Comparison of ENCODE assay signal across 8 cellular contexts in genomic region chr1:66924756-66925557, GRCh38. TPM values are rescaled to one million over a fixed set of nuclear protein-coding genes. Genes with fewer than 3 reads are reported as not detected.
DNase-seq lines count a peak whose midpoint lies in the region; ATAC-seq and TF ChIP-seq lines count a peak whose summit lies in the region.

Gene DNAI4, minus strand, starts transcription at chr1:66924856. Its CDS starts 25 bp downstream, at chr1:66924831.
Gene MIER1, plus strand, starts transcription at chr1:66924990. Its CDS starts 39 bp downstream, at chr1:66925029.

- no peaks in the 10 kb centered on the region for H3K9me3 ChIP-seq in mucosa of descending colon

- DNase-seq in DMS53 (lab: John Stamatoyannopoulos, UW) (peak; percentile 100), OCI-M2 (lab: John Stamatoyannopoulos, UW; ENCODE audit: unreplicated experiment) (peak; percentile 77), epithelial cell of prostate (ENCODE audit: low read depth, low spot score) (peak; percentile 90), mucosa of descending colon (peak; percentile 96 to 99 (median 99))
- peak; percentile 95 for DNase-seq in activated T-cell treated with anti-CD3 and anti-CD28 coated beads, Interleukin-2, amount 50 U/mL, for 1 hour
- DNase-seq in stimulated activated CD8-positive, alpha-beta memory T cell treated with anti-CD3 and anti-CD28 coated beads, Interleukin-4, amount 100 ng/mL, for 1 hour (ENCODE audit: low read depth in 2 of 2, low spot score in 1 of 2): peak; percentile 88 to 93

- ATAC-seq in GM21619 (IDR thresholded peaks at IDR 0.05; ENCODE audit: unreplicated experiment) (peak; percentile 93), mucosa of descending colon (peak; percentile 91)

- TF ChIP-seq RAD21 in Ishikawa (IDR thresholded peaks at IDR 0.05; ENCODE audit: low read depth): no peak

- peak within 1 kb of the TSS; percentile 56 for H3K4me3 ChIP-seq in mucosa of descending colon

- TF ChIP-seq CTCF in mucosa of descending colon (IDR thresholded peaks at IDR 0.05): no peak

- peaks cover 45% of the 10 kb centered on the region for H3K4me1 ChIP-seq in mucosa of descending colon (ENCODE audit: low read depth)

- peaks cover 2% of the 10 kb centered on the region for H3K36me3 ChIP-seq in mucosa of descending colon (ENCODE audit: low read depth)

- intact Hi-C loops in mucosa of descending colon (cut with DNase I, micrococcal nuclease): no loop called here

- peak within 1 kb of the TSS; percentile 88 for H3K27ac ChIP-seq in epithelial cell of prostate

- TF ChIP-seq EP300 in Ishikawa (IDR thresholded peaks at IDR 0.05; ENCODE audit: borderline replicate concordance): peak; percentile 47; the same call in 1 of the 2 replicates

TF ChIP-seq in Ishikawa, 13 proteins besides CTCF, POLR2A, EP300 and RAD21:
- TF ChIP-seq EGR1 (IDR thresholded peaks at IDR 0.05): no peak; the same call in 1 of the 2 replicates
- TF ChIP-seq MAX (IDR thresholded peaks at IDR 0.05): peak; percentile 67
- TF ChIP-seq YY1 (IDR thresholded peaks at IDR 0.05; ENCODE audit: low read depth): peak; percentile 67; the same call in 1 of the 2 replicates
- peak; percentile 63 for TF ChIP-seq TAF1 (IDR thresholded peaks at IDR 0.05; ENCODE audit: low read depth)

RNA-seq across cellular contexts. Expression of gene DNAI4, which starts in this region (rescaled TPM):
- total RNA-seq in mucosa of descending colon: 10 to 100 TPM; 14.8 to 38.0 (median 25.1) TPM

RNA-seq across cellular contexts. Expression of gene MIER1, which starts in this region (rescaled TPM):
- total RNA-seq in mucosa of descending colon: 10 to 100 TPM; 73.2 to 78.2 (median 77.2) TPM

Comparison
In these comparisons a context has a peak if more than half of its experiments do, and no peak if none do; other contexts are left out.
1. Peak in every context shown above with its lines: DNase-seq, ATAC-seq, H3K4me3 ChIP-seq and H3K27ac ChIP-seq.